ENCODE assay signal across 1 cellular context in genomic region chr2:200221055-200221692, GRCh38.
TF ChIP-seq lines count a peak whose summit lies in the region.

No MANE protein-coding gene starts in this region.

TF ChIP-seq in HepG2, 621 proteins besides CTCF, POLR2A, EP300 and RAD21 (continued from another document and continues in another):
- TF ChIP-seq, protein P1, sequence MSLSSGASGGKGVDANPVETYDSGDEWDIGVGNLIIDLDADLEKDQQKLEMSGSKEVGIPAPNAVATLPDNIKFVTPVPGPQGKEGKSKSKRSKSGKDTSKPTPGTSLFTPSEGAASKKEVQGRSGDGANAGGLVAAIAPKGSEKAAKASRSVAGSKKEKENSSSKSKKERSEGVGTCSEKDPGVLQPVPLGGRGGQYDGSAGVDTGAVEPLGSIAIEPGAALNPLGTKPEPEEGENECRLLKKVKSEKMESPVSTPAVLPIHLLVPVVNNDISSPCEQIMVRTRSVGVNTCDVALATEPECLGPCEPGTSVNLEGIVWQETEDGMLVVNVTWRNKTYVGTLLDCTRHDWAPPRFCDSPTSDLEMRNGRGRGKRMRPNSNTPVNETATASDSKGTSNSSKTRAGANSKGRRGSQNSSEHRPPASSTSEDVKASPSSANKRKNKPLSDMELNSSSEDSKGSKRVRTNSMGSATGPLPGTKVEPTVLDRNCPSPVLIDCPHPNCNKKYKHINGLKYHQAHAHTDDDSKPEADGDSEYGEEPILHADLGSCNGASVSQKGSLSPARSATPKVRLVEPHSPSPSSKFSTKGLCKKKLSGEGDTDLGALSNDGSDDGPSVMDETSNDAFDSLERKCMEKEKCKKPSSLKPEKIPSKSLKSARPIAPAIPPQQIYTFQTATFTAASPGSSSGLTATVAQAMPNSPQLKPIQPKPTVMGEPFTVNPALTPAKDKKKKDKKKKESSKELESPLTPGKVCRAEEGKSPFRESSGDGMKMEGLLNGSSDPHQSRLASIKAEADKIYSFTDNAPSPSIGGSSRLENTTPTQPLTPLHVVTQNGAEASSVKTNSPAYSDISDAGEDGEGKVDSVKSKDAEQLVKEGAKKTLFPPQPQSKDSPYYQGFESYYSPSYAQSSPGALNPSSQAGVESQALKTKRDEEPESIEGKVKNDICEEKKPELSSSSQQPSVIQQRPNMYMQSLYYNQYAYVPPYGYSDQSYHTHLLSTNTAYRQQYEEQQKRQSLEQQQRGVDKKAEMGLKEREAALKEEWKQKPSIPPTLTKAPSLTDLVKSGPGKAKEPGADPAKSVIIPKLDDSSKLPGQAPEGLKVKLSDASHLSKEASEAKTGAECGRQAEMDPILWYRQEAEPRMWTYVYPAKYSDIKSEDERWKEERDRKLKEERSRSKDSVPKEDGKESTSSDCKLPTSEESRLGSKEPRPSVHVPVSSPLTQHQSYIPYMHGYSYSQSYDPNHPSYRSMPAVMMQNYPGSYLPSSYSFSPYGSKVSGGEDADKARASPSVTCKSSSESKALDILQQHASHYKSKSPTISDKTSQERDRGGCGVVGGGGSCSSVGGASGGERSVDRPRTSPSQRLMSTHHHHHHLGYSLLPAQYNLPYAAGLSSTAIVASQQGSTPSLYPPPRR (CRISPR knock-in tag; IDR thresholded peaks at IDR 0.05; ENCODE audit: borderline replicate concordance), result peak; percentile 95
- TF ChIP-seq WIZ (CRISPR knock-in tag; IDR thresholded peaks at IDR 0.05), result no peak; the same call in 1 of the 2 replicates
- TF ChIP-seq ATM (IDR thresholded peaks at IDR 0.05; ENCODE audit: borderline replicate concordance), result no peak
- TF ChIP-seq ZNF605 (CRISPR knock-in tag; IDR thresholded peaks at IDR 0.05), result peak; percentile 84; the same call in 1 of the 2 replicates
- TF ChIP-seq, protein P2, sequence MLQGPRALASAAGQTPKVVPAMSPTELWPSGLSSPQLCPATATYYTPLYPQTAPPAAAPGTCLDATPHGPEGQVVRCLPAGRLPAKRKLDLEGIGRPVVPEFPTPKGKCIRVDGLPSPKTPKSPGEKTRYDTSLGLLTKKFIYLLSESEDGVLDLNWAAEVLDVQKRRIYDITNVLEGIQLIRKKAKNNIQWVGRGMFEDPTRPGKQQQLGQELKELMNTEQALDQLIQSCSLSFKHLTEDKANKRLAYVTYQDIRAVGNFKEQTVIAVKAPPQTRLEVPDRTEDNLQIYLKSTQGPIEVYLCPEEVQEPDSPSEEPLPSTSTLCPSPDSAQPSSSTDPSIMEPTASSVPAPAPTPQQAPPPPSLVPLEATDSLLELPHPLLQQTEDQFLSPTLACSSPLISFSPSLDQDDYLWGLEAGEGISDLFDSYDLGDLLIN (CRISPR knock-in tag; IDR thresholded peaks at IDR 0.05; ENCODE audit: borderline replicate concordance), result no peak
- TF ChIP-seq, protein P3, sequence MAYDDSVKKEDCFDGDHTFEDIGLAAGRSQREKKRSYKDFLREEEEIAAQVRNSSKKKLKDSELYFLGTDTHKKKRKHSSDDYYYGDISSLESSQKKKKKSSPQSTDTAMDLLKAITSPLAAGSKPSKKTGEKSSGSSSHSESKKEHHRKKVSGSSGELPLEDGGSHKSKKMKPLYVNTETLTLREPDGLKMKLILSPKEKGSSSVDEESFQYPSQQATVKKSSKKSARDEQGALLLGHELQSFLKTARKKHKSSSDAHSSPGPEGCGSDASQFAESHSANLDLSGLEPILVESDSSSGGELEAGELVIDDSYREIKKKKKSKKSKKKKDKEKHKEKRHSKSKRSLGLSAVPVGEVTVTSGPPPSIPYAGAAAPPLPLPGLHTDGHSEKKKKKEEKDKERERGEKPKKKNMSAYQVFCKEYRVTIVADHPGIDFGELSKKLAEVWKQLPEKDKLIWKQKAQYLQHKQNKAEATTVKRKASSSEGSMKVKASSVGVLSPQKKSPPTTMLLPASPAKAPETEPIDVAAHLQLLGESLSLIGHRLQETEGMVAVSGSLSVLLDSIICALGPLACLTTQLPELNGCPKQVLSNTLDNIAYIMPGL (CRISPR knock-in tag; IDR thresholded peaks at IDR 0.05; ENCODE audit: borderline replicate concordance in 1 of 2, low read depth in 1 of 2), result peak; percentile 29 to 53; a peak in 2 of 4 replicates
- no peak for TF ChIP-seq ZNF563 (CRISPR knock-in tag; IDR thresholded peaks at IDR 0.05)
- no peak for TF ChIP-seq SOX6 (IDR thresholded peaks at IDR 0.05)
- peak; percentile 95 for TF ChIP-seq SOX6 (CRISPR knock-in tag; IDR thresholded peaks at IDR 0.05)
- peak; percentile 87 for TF ChIP-seq POGZ (CRISPR knock-in tag; IDR thresholded peaks at IDR 0.05)
- no peak for TF ChIP-seq SATB2 (CRISPR knock-in tag; IDR thresholded peaks at IDR 0.05)
- TF ChIP-seq ZNF264 (CRISPR knock-in tag; IDR thresholded peaks at IDR 0.05), result peak; percentile 43; the same call in 1 of the 2 replicates
- no peak for TF ChIP-seq ZFP90 (CRISPR knock-in tag; IDR thresholded peaks at IDR 0.05; ENCODE audit: borderline replicate concordance)
- peak; percentile 67 for TF ChIP-seq POGK (CRISPR knock-in tag; conservative IDR thresholded peaks at IDR 0.05)
- TF ChIP-seq HNRNPLL (IDR thresholded peaks at IDR 0.05; ENCODE audit: low read depth, low read length, poor library complexity, severe bottlenecking), result no peak
- peak; percentile 71; the same call in 1 of the 2 replicates for TF ChIP-seq ESRRA (CRISPR knock-in tag; IDR thresholded peaks at IDR 0.05; ENCODE audit: low read depth)
- TF ChIP-seq MIER2 (CRISPR knock-in tag; IDR thresholded peaks at IDR 0.05), result peak; percentile 43; the same call in 1 of the 2 replicates
- no peak for TF ChIP-seq ADNP (CRISPR knock-in tag; IDR thresholded peaks at IDR 0.05)
- TF ChIP-seq PHF5A (CRISPR knock-in tag; IDR thresholded peaks at IDR 0.05; ENCODE audit: low read depth, unreplicated experiment), result peak; percentile 42
- no peak for TF ChIP-seq HOXA7 (CRISPR knock-in tag; IDR thresholded peaks at IDR 0.05)
- TF ChIP-seq TCF12 (IDR thresholded peaks at IDR 0.05), result no peak
- TF ChIP-seq TCF12 (CRISPR knock-in tag; IDR thresholded peaks at IDR 0.05), result peak; percentile 91
- TF ChIP-seq, protein P4, sequence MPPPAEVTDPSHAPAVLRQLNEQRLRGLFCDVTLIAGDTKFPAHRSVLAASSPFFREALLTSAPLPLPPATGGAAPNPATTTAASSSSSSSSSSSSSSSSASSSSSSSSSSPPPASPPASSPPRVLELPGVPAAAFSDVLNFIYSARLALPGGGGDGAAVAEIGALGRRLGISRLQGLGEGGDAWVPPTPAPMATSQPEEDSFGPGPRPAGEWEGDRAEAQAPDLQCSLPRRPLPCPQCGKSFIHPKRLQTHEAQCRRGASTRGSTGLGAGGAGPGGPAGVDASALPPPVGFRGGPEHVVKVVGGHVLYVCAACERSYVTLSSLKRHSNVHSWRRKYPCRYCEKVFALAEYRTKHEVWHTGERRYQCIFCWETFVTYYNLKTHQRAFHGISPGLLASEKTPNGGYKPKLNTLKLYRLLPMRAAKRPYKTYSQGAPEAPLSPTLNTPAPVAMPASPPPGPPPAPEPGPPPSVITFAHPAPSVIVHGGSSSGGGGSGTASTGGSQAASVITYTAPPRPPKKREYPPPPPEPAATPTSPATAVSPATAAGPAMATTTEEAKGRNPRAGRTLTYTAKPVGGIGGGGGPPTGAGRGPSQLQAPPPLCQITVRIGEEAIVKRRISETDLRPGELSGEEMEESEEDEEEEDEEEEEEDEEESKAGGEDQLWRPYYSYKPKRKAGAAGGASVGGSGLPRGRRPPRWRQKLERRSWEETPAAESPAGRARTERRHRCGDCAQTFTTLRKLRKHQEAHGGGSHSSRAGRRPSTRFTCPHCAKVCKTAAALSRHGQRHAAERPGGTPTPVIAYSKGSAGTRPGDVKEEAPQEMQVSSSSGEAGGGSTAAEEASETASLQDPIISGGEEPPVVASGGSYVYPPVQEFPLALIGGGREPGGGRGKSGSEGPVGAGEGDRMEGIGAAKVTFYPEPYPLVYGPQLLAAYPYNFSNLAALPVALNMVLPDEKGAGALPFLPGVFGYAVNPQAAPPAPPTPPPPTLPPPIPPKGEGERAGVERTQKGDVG (CRISPR knock-in tag; IDR thresholded peaks at IDR 0.05; ENCODE audit: borderline replicate concordance), result no peak; the same call in 1 of the 2 replicates
- TF ChIP-seq ZNF33B (CRISPR knock-in tag; IDR thresholded peaks at IDR 0.05), result no peak
- no peak for TF ChIP-seq CHCHD3 (CRISPR knock-in tag; IDR thresholded peaks at IDR 0.05)
- TF ChIP-seq SMYD3 (CRISPR knock-in tag; IDR thresholded peaks at IDR 0.05), result no peak
- TF ChIP-seq RBFOX2 (IDR thresholded peaks at IDR 0.05; ENCODE audit: low read depth, low read length), result no peak; the same call in 1 of the 2 replicates
- TF ChIP-seq ZKSCAN8 (CRISPR knock-in tag; IDR thresholded peaks at IDR 0.05; ENCODE audit: borderline replicate concordance), result peak; percentile 69; the same call in 1 of the 2 replicates
- TF ChIP-seq, protein P5, sequence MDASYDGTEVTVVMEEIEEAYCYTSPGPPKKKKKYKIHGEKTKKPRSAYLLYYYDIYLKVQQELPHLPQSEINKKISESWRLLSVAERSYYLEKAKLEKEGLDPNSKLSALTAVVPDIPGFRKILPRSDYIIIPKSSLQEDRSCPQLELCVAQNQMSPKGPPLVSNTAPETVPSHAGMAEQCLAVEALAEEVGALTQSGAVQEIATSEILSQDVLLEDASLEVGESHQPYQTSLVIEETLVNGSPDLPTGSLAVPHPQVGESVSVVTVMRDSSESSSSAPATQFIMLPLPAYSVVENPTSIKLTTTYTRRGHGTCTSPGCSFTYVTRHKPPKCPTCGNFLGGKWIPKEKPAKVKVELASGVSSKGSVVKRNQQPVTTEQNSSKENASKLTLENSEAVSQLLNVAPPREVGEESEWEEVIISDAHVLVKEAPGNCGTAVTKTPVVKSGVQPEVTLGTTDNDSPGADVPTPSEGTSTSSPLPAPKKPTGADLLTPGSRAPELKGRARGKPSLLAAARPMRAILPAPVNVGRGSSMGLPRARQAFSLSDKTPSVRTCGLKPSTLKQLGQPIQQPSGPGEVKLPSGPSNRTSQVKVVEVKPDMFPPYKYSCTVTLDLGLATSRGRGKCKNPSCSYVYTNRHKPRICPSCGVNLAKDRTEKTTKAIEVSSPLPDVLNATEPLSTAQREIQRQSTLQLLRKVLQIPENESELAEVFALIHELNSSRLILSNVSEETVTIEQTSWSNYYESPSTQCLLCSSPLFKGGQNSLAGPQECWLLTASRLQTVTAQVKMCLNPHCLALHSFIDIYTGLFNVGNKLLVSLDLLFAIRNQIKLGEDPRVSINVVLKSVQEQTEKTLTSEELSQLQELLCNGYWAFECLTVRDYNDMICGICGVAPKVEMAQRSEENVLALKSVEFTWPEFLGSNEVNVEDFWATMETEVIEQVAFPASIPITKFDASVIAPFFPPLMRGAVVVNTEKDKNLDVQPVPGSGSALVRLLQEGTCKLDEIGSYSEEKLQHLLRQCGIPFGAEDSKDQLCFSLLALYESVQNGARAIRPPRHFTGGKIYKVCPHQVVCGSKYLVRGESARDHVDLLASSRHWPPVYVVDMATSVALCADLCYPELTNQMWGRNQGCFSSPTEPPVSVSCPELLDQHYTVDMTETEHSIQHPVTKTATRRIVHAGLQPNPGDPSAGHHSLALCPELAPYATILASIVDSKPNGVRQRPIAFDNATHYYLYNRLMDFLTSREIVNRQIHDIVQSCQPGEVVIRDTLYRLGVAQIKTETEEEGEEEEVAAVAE (CRISPR knock-in tag; IDR thresholded peaks at IDR 0.05; ENCODE audit: borderline replicate concordance), result peak; percentile 83; the same call in 1 of the 2 replicates
- TF ChIP-seq GATAD1 (CRISPR knock-in tag; IDR thresholded peaks at IDR 0.05), result peak; percentile 61; the same call in 1 of the 2 replicates
- TF ChIP-seq SSRP1 (CRISPR knock-in tag; IDR thresholded peaks at IDR 0.05), result peak; percentile 45; the same call in 1 of the 2 replicates
- TF ChIP-seq NR1H2 (CRISPR knock-in tag; IDR thresholded peaks at IDR 0.05; ENCODE audit: borderline replicate concordance, low read depth), result no peak
- TF ChIP-seq SMC3 (IDR thresholded peaks at IDR 0.05; ENCODE audit: low read length), result peak; percentile 9; the same call in 1 of the 2 replicates
- peak; percentile 85 for TF ChIP-seq POLR2G (IDR thresholded peaks at IDR 0.05; ENCODE audit: low read depth, low read length)
